24 cellular contexts compared by ENCODE assay signal in the genomic region with DNA sequence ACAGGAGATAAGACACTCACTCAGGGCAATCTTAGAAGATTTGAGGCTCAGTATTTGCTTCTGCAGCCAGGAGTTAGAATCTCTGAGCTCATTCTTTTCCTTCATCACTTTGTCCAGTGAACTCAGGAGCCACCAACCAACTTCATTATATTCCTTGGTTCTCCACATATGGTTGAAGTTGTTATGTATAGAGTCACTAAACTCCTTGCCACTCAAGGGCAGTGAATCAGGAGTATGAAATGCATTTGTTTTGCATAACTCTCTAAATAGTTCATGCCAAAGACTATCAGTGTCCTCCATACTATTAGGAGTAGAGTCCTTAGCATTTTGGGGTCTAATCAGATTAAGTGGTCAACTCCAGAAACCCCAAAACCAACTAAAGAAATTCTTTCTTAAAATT.
"Had no signal": no experiment of that assay in that cellular context is flagged by ENCODE, and none has a peak within 500 bp of the region (broad histone marks: within the 10 kb centered on the region; RNA-seq: fewer than 3 reads in every experiment).

No MANE protein-coding gene starts in this region.

- H3K27ac Mint-ChIP-seq: dendritic cell treated with granulocyte-macrophage colony-stimulating factor and Interleukin-4, amounts not matched to agents 40 ng/mL and 50 ng/mL, for 4 days; mesothelial cell of epicardium; naive B cell; naive thymus-derived CD8-positive, alpha-beta T cell had no signal

- H3K4me3 ChIP-seq: colonic mucosa, esophagus muscularis mucosa, gastrocnemius medialis, heart right ventricle, left lung, lower lobe of right lung, mucosa of descending colon had no signal

- H3K27ac ChIP-seq: colonic mucosa, esophagus muscularis mucosa, gastrocnemius medialis, heart right ventricle, left lung, lower lobe of right lung had no signal

- H3K9me3 ChIP-seq: colonic mucosa, gastrocnemius medialis, lower lobe of right lung had no signal

- H3K27me3 Mint-ChIP-seq: dendritic cell treated with granulocyte-macrophage colony-stimulating factor and Interleukin-4, amounts not matched to agents 40 ng/mL and 50 ng/mL, for 4 days; naive B cell had no signal

- FAIRE-seq: endothelial cell of umbilical vein, islet of Langerhans, keratinocyte had no signal

- H3K4me1 ChIP-seq: colonic mucosa, esophagus muscularis mucosa, gastrocnemius medialis, heart right ventricle, left lung, lower lobe of right lung had no signal

- DNase-seq: colonic mucosa; cortex of kidney; effector memory CD4-positive, alpha-beta T cell; foreskin fibroblast; foreskin melanocyte; gastrocnemius medialis; glutamatergic neuron; head of caudate nucleus; heart right ventricle; hippocampal formation; left cardiac atrium; left lung; left ventricle myocardium superior; lower lobe of right lung; mesenchymal stem cell; mucosa of descending colon; naive B cell; naive thymus-derived CD8-positive, alpha-beta T cell had no signal

- ATAC-seq: gastrocnemius medialis; heart right ventricle; left cardiac atrium; left lung; left ventricle myocardium superior; lower lobe of right lung; mucosa of descending colon; naive thymus-derived CD8-positive, alpha-beta T cell had no signal

- H3K4me1 Mint-ChIP-seq: mesothelial cell of epicardium; naive B cell; naive thymus-derived CD8-positive, alpha-beta T cell had no signal

- H3K36me3 Mint-ChIP-seq: naive B cell had no signal

- H3K36me3 ChIP-seq: colonic mucosa, esophagus muscularis mucosa, gastrocnemius medialis, heart right ventricle, left lung, lower lobe of right lung had no signal

- H3K4me3 Mint-ChIP-seq: dendritic cell treated with granulocyte-macrophage colony-stimulating factor and Interleukin-4, amounts not matched to agents 40 ng/mL and 50 ng/mL, for 4 days; mesothelial cell of epicardium; naive thymus-derived CD8-positive, alpha-beta T cell had no signal

- H3K27me3 ChIP-seq: colonic mucosa, esophagus muscularis mucosa, gastrocnemius medialis, heart right ventricle, left lung had no signal
